In genomic region chr5:74641778-74642542, GRCh38 we compare ENCODE assay signal across 8 cellular contexts. TPM values are rescaled to one million over a fixed set of nuclear protein-coding genes. Genes with fewer than 3 reads are reported as not detected.
DNase-seq lines count a peak whose midpoint lies in the region; ATAC-seq, FAIRE-seq and TF ChIP-seq lines count a peak whose summit lies in the region.

No MANE protein-coding gene starts in this region.

- no peak overlapping the region for H3K27ac Mint-ChIP-seq in activated naive CD4-positive, alpha-beta T cell treated with anti-CD3 and anti-CD28 coated beads, Interleukin-2, amount 10 ng/mL, durations not matched to agents 7 days and 5 days

- CTCF ChIA-PET in A549 (lab: Yijun Ruan, JAX): interaction anchor here (0.6 to 11.3 kb wide), 60 partner anchors 9 to 1051 kb away, joined by 3 to 141 read pairs (median 4); no protein-coding TSS in a partner anchor
- CTCF ChIA-PET in activated naive CD4-positive, alpha-beta T cell treated with anti-CD3 and anti-CD28 coated beads, Interleukin-2, amount 10 ng/mL, durations not matched to agents 7 days and 5 days (lab: Charles Lee): interaction anchor here (0.8 to 4.2 kb wide), 5 partner anchors 24 to 739 kb away, joined by 3 to 21 read pairs (median 3); no protein-coding TSS in a partner anchor

- peak in 1 of 2 experiments; percentile 82 for DNase-seq in A549 (ENCODE audit: low read depth in 1 of 2, low spot score in 1 of 2)
- DNase-seq in GM04504 (ENCODE audit: low read depth): peak; percentile 69
- peak; percentile 55 to 78 for DNase-seq in NCI-H526 (lab: John Stamatoyannopoulos, UW)
- DNase-seq in activated naive CD4-positive, alpha-beta T cell treated with anti-CD3 and anti-CD28 coated beads, Interleukin-2, amount 10 ng/mL, durations not matched to agents 7 days and 5 days: peak; percentile 39
- peak; percentile 10 to 84 (median 54) for DNase-seq in head of caudate nucleus
- DNase-seq in omental fat pad (ENCODE audit: low spot score): no peak

- 5% methylated on average over 28 of the region's 28 CpGs for whole genome bisulfite sequencing in A549 (ENCODE audit: missing lambda C conversion rate)

- TF ChIP-seq CTCF in A549 (IDR thresholded peaks at IDR 0.05) (peak; percentile 86), omental fat pad (IDR thresholded peaks at IDR 0.05) (peak in 1 of 3 donors; percentile 2)

- intact Hi-C loops in head of caudate nucleus (cut with DNase I): loop anchor here (2.0 kb wide), 1 partner anchor 741 kb away; no protein-coding TSS in a partner anchor

- peak overlapping the region; percentile 90 for H3K4me3 ChIP-seq in A549

- peak overlapping the region; percentile 91 for H3K4me2 ChIP-seq in A549

- no peak for TF ChIP-seq POLR2A in A549 (IDR thresholded peaks at IDR 0.05; ENCODE audit: low read length)

- no peaks in the 10 kb centered on the region for H3K9me3 ChIP-seq in A549

- peaks cover 32% of the 10 kb centered on the region for H3K4me1 Mint-ChIP-seq in activated naive CD4-positive, alpha-beta T cell treated with anti-CD3 and anti-CD28 coated beads, Interleukin-2, amount 10 ng/mL, durations not matched to agents 7 days and 5 days

- POLR2A ChIA-PET in A549 (lab: Yijun Ruan, JAX): interaction anchor here (0.9 to 2.7 kb wide), 5 partner anchors 9 to 413 kb away, joined by 4 to 47 read pairs (median 5); no protein-coding TSS in a partner anchor

- peaks cover 59% of the 10 kb centered on the region for H3K27me3 Mint-ChIP-seq in activated naive CD4-positive, alpha-beta T cell treated with anti-CD3 and anti-CD28 coated beads, Interleukin-2, amount 10 ng/mL, durations not matched to agents 7 days and 5 days

- H3K4me1 ChIP-seq in A549: peaks cover 38% of the 10 kb centered on the region

- ATAC-seq in A549: peak; percentile 22
- peak; percentile 18 for ATAC-seq in omental fat pad (ENCODE audit: low FRiP score)
- no peak for ATAC-seq in HG03135 (IDR thresholded peaks at IDR 0.05; ENCODE audit: unreplicated experiment)
- no peak for ATAC-seq in GM21529 (IDR thresholded peaks at IDR 0.05; ENCODE audit: unreplicated experiment)

- no peak for FAIRE-seq in A549 (lab: Jason Lieb, UNC)

- no peak for TF ChIP-seq EP300 in A549 (IDR thresholded peaks at IDR 0.05)

- H3K36me3 Mint-ChIP-seq in activated naive CD4-positive, alpha-beta T cell treated with anti-CD3 and anti-CD28 coated beads, Interleukin-2, amount 10 ng/mL, durations not matched to agents 7 days and 5 days: no peaks in the 10 kb centered on the region

- H3K9me3 Mint-ChIP-seq in activated naive CD4-positive, alpha-beta T cell treated with anti-CD3 and anti-CD28 coated beads, Interleukin-2, amount 10 ng/mL, durations not matched to agents 7 days and 5 days: no peaks in the 10 kb centered on the region

- TF ChIP-seq RAD21 in A549 (conservative IDR thresholded peaks at IDR 0.05 in 1 of 2, IDR thresholded peaks at IDR 0.05 in 1 of 2): peak; percentile 94 to 95

- peak overlapping the region; percentile 78 for H3K4me3 Mint-ChIP-seq in activated naive CD4-positive, alpha-beta T cell treated with anti-CD3 and anti-CD28 coated beads, Interleukin-2, amount 10 ng/mL, durations not matched to agents 7 days and 5 days

- H3K27ac ChIP-seq in A549: peak overlapping the region; percentile 92 to 94

TF ChIP-seq in A549, 52 proteins besides CTCF, POLR2A, EP300 and RAD21:
- TF ChIP-seq SMC3 (IDR thresholded peaks at IDR 0.05) (peak; percentile 89), E2F6 (IDR thresholded peaks at IDR 0.05; ENCODE audit: borderline replicate concordance, low read depth) (no peak)

RNA-seq across cellular contexts. Expression of gene ENC1, which starts 1.4 kb away (rescaled TPM):
- polyA plus RNA-seq in A549 (2011; rRNA removed): 20.0 and 22.5 TPM in 2 replicates
- 12.5 and 19.7 TPM in 2 replicates for polyA plus RNA-seq in A549 (2012; cell fraction: cytosol; rRNA removed)
- polyA plus RNA-seq in A549 (2012; cell fraction: nucleus; rRNA removed): 21.6 and 49.2 TPM in 2 replicates
- polyA plus RNA-seq in A549 (2017; fragmentation: RNase III; extraction: RNeasy Plus Mini Kit Qiagen cat#74134 plus additional on column Dnase treatment): 17.0 to 21.3 TPM (median 20.4 TPM) in 3 replicates
- 37.4 and 38.2 TPM in 2 replicates for polyA minus RNA-seq in A549 (2011; rRNA and poly(A)+ RNA removed)
- 10 to 100 TPM in 3 of 4 donors, 1 to 10 TPM in 1; 7.8 to 22.1 (median 12.9) TPM for total RNA-seq in omental fat pad

RNA-seq across cellular contexts. Expression of gene HEXB, which starts 43.1 kb away (rescaled TPM):
- polyA plus RNA-seq in A549 (2011; rRNA removed) (111 and 153 TPM in 2 replicates), A549 (2017; fragmentation: RNase III; extraction: RNeasy Plus Mini Kit Qiagen cat#74134 plus additional on column Dnase treatment) (75.4 to 83.5 TPM (median 79.2 TPM) in 3 replicates)
- 49.5 and 52.7 TPM in 2 replicates for polyA plus RNA-seq in A549 (2012; cell fraction: cytosol; rRNA removed)
- 52.0 and 74.1 TPM in 2 replicates for polyA plus RNA-seq in A549 (2012; cell fraction: nucleus; rRNA removed)
- 46.7 and 61.5 TPM in 2 replicates for polyA minus RNA-seq in A549 (2011; rRNA and poly(A)+ RNA removed)
- total RNA-seq in omental fat pad: 100 to 1,000 TPM in 3 of 4 donors, 10 to 100 TPM in 1; 94.2 to 204 (median 136) TPM

Comparison
In these comparisons a context has a peak if more than half of its experiments do, and no peak if none do; other contexts are left out.
1. ATAC-seq: peak in A549 (2 of 2) and omental fat pad (single experiment); none in HG03135 (single experiment) and GM21529 (single experiment).